Comparison of ENCODE assay signal across 22 cellular contexts in the genomic region with DNA sequence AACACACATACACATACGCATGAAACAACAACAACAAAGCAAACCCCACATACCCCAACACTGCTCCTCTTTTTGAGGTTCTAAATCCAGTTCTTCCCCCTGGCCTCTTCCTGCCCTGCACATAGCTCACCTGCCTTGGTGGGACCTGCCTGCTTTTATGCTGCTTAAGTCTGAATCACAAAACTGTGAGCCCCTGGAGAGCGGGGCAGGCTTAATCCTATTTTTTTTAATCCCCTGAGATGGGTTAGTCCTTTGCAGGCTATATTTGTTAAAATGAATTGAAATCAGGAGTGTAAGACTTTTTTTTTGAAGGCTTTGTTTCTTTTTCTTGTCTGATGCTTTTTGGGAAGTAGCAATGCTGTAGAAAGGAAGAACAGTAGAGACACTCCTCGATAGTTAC.
"Had no signal": no experiment of that assay in that cellular context is flagged by ENCODE, and none has a peak within 500 bp of the region (broad histone marks: within the 10 kb centered on the region; RNA-seq: fewer than 3 reads in every experiment).

No MANE protein-coding gene starts in this region.

- H3K9me3 ChIP-seq: gastrocnemius medialis had no signal

- DNase-seq: activated CD4-positive, alpha-beta T cell treated with anti-CD3 and anti-CD28 coated beads, Interleukin-2, amount 10 ng/mL, durations not matched to agents 7 days and 5 days; activated CD8-positive, alpha-beta memory T cell treated with anti-CD3 and anti-CD28 coated beads, Interleukin-2, amount 50 U/mL, for 4 hours; activated CD8-positive, alpha-beta T cell treated with anti-CD3 and anti-CD28 coated beads, Interleukin-2, amount 10 ng/mL, durations not matched to agents 7 days and 5 days; activated effector memory CD4-positive, alpha-beta T cell treated with anti-CD3 and anti-CD28 coated beads, Interleukin-2, amount 50 U/mL, for 16 hours; activated T-cell treated with anti-CD3 and anti-CD28 coated beads, Interleukin-2, amount 50 U/mL, for 48 hours; cortex of kidney; effector CD4-positive, alpha-beta T cell; gastrocnemius medialis; heart left ventricle; immature natural killer cell; kidney glomerular epithelial cell; left ventricle myocardium inferior; mammary epithelial cell; psoas muscle; right cardiac atrium; stimulated activated CD4-positive, alpha-beta T cell treated with anti-CD3 and anti-CD28 coated beads, Interleukin-2, amount 100 ng/mL, for 24 hours; T1000 had no signal

- H3K27ac ChIP-seq: breast epithelium, gastrocnemius medialis, heart left ventricle, left ventricle myocardium inferior, psoas muscle, tibial nerve had no signal

- H3K4me1 ChIP-seq: breast epithelium, gastrocnemius medialis, heart left ventricle, psoas muscle, tibial nerve had no signal

- H3K27me3 ChIP-seq: breast epithelium had no signal

- H3K36me3 ChIP-seq: breast epithelium, gastrocnemius medialis, heart left ventricle, left ventricle myocardium inferior, tibial nerve had no signal

- ATAC-seq: activated CD8-positive, alpha-beta T cell treated with anti-CD3 and anti-CD28 coated beads, Interleukin-2, amount 10 ng/mL, durations not matched to agents 7 days and 5 days; esophagus mucosa; gastrocnemius medialis; psoas muscle; right cardiac atrium had no signal

- FAIRE-seq: astrocyte, urothelium cell line had no signal

- H3K4me3 ChIP-seq: breast epithelium, gastrocnemius medialis, heart left ventricle, left ventricle myocardium inferior, psoas muscle, tibial nerve had no signal
